8 cellular contexts compared by ENCODE assay signal in genomic region chr18:54209471-54210180, GRCh38. TPM values are rescaled to one million over a fixed set of nuclear protein-coding genes. Genes with fewer than 3 reads are reported as not detected.
A peak's percentile ranks its signal among the peaks of the same experiment; 100 is the strongest.
DNase-seq lines count a peak whose midpoint lies in the region; ATAC-seq, FAIRE-seq and TF ChIP-seq lines count a peak whose summit lies in the region.

No MANE protein-coding gene starts in this region.

- no peaks in the 10 kb centered on the region for H3K4me1 Mint-ChIP-seq in neural progenitor cell

- no peaks in the 10 kb centered on the region for H3K36me3 ChIP-seq in neural progenitor cell
- H3K36me3 ChIP-seq in pancreas: no peaks in the 10 kb centered on the region

- H3K27me3 ChIP-seq in neural progenitor cell (no peaks in the 10 kb centered on the region), pancreas (no peaks in the 10 kb centered on the region)

- peaks cover 47% of the 10 kb centered on the region for H3K9me3 Mint-ChIP-seq in neural progenitor cell

- peaks cover 43% of the 10 kb centered on the region for H3K36me3 Mint-ChIP-seq in neural progenitor cell

- H3K27me3 Mint-ChIP-seq in neural progenitor cell (ENCODE audit: insufficient read depth, low read depth): no peaks in the 10 kb centered on the region

- peaks cover 98% of the 10 kb centered on the region for H3K79me2 ChIP-seq in neural progenitor cell (ENCODE audit: low read depth)

- WGBS in pancreas, 2 donors: 97 to 98% methylated on average over 1 of the region's 1 CpG

- intact Hi-C loops in pancreas (cut with DNase I): no loop called here

- DNase-seq in EH (ENCODE audit: low read depth): peak; percentile 15
- DNase-seq in dermis blood vessel endothelial cell: peak; percentile 19
- no peak for DNase-seq in neural progenitor cell (ENCODE audit: low spot score)
- DNase-seq in pancreas: no peak
- no peak for DNase-seq in NCI-H1048 (lab: John Stamatoyannopoulos, UW)
- DNase-seq in erythroblast (lab: John Stamatoyannopoulos, UW): no peak

- H3K4me3 ChIP-seq in neural progenitor cell (no peak overlapping the region), pancreas (no peak overlapping the region)

- ATAC-seq in GM19438 (IDR thresholded peaks at IDR 0.05; ENCODE audit: low read depth, unreplicated experiment) (peak; percentile 63), HG03354 (IDR thresholded peaks at IDR 0.05; ENCODE audit: poor library complexity, severe bottlenecking, unreplicated experiment) (peak; percentile 86), pancreas (no peak)

- TF ChIP-seq CTCF in neural progenitor cell (IDR thresholded peaks at IDR 0.05) (no peak), pancreas (IDR thresholded peaks at IDR 0.05) (no peak)

- H3K27ac ChIP-seq in neural progenitor cell: no peak overlapping the region
- H3K27ac ChIP-seq in pancreas: no peak overlapping the region

- no peak for TF ChIP-seq POLR2A in erythroblast (IDR thresholded peaks at IDR 0.05; ENCODE audit: low read length)

- no peak for FAIRE-seq in pancreas (lab: Jason Lieb, UNC)

- H3K4me1 ChIP-seq in neural progenitor cell (no peaks in the 10 kb centered on the region), pancreas (peaks cover 0 to 21% (median 5%) of the 10 kb centered on the region in 3 donors)

- H3K4me3 Mint-ChIP-seq in neural progenitor cell: no peak overlapping the region

- H3K27ac Mint-ChIP-seq in neural progenitor cell: no peak overlapping the region

- H3K4me2 ChIP-seq in neural progenitor cell: no peak overlapping the region

- no peaks in the 10 kb centered on the region for H3F3A ChIP-seq in neural progenitor cell (ENCODE audit: low read depth)

- no peak overlapping the region for H3K9ac ChIP-seq in neural progenitor cell

- no peak overlapping the region for H2AFZ ChIP-seq in neural progenitor cell (replicated peaks)

- peaks cover 8% of the 10 kb centered on the region for H4K20me1 ChIP-seq in neural progenitor cell (ENCODE audit: low read depth)

- H3K9me3 ChIP-seq in neural progenitor cell (ENCODE audit: low read depth) (no peaks in the 10 kb centered on the region), pancreas (no peaks in the 10 kb centered on the region)

RNA-seq across cellular contexts. Expression of gene MBD2, which starts 14.8 kb away (rescaled TPM):
- total RNA-seq in dermis blood vessel endothelial cell (26.7 and 34.4 TPM in 2 replicates), neural progenitor cell (ENCODE audit: low replicate concordance) (36.5 and 42.1 TPM in 2 replicates), pancreas (10 to 100 TPM; 44.0 to 60.5 (median 51.4) TPM)
- 10 to 100 TPM; 15.7 to 20.9 TPM for polyA plus RNA-seq in pancreas

RNA-seq across cellular contexts. Expression of gene POLI, which starts 59.7 kb away (rescaled TPM):
- total RNA-seq in dermis blood vessel endothelial cell (23.7 and 29.3 TPM in 2 replicates), neural progenitor cell (ENCODE audit: low replicate concordance) (103 and 191 TPM in 2 replicates), pancreas (10 to 100 TPM; 11.8 to 24.7 (median 19.3) TPM)
- 10 to 100 TPM; 17.8 to 27.3 TPM for polyA plus RNA-seq in pancreas

Comparison
In these comparisons a context has a peak if more than half of its experiments do, and no peak if none do; other contexts are left out.
1. DNase-seq: peak in EH (single experiment) and dermis blood vessel endothelial cell (single experiment); none in neural progenitor cell (single experiment), pancreas (0 of 6), NCI-H1048 (single experiment) and erythroblast (0 of 2).
2. ATAC-seq: peak in GM19438 (single experiment) and HG03354 (single experiment); none in pancreas (0 of 4).